17 cellular contexts compared by ENCODE assay signal in genomic region chr9:7284517-7284916, GRCh38.
"Had no signal": no experiment of that assay in that cellular context is flagged by ENCODE, and none has a peak within 500 bp of the region (broad histone marks: within the 10 kb centered on the region; RNA-seq: fewer than 3 reads in every experiment).

No MANE protein-coding gene starts in this region.

- H3K4me1 Mint-ChIP-seq: mesothelial cell of epicardium, natural killer cell, neural crest cell had no signal

- H3K4me3 ChIP-seq: esophagus muscularis mucosa, gastroesophageal sphincter, ovary, right atrium auricular region, sigmoid colon, skin epidermis had no signal

- H3K36me3 ChIP-seq: esophagus muscularis mucosa, gastroesophageal sphincter, ovary, right atrium auricular region, sigmoid colon had no signal

- H3K27ac Mint-ChIP-seq: mesothelial cell of epicardium; natural killer cell; stimulated activated naive B cell treated with anti-CD40 and anti-IgM and Interleukin-4, amounts not matched to agents 10 μg/mL and 1 μg/mL and 100 μg/mL, for 72 hours; type B pancreatic cell had no signal

- H3K4me1 ChIP-seq: esophagus muscularis mucosa, gastroesophageal sphincter, right atrium auricular region, sigmoid colon had no signal

- H3K27me3 ChIP-seq: esophagus muscularis mucosa, gastroesophageal sphincter, ovary, right atrium auricular region, sigmoid colon had no signal

- H3K27ac ChIP-seq: epithelial cell of prostate, esophagus muscularis mucosa, gastroesophageal sphincter, ovary, right atrium auricular region, sigmoid colon, skin epidermis had no signal

- DNase-seq: effector memory CD4-positive, alpha-beta T cell; glutamatergic neuron; natural killer cell; nucleus accumbens; ovary; sigmoid colon; stimulated activated CD4-positive, alpha-beta T cell treated with anti-CD3 and anti-CD28 coated beads, Interleukin-2, amount 100 ng/mL, for 24 hours; stimulated activated CD4-positive, alpha-beta T cell treated with anti-CD3 and anti-CD28 coated beads, Interleukin-4, amount 100 ng/mL, for 4 hours; stimulated activated naive B cell treated with anti-CD40 and anti-IgM and Interleukin-4, amounts not matched to agents 10 μg/mL and 1 μg/mL and 100 μg/mL, for 72 hours had no signal

- H3K36me3 Mint-ChIP-seq: mesothelial cell of epicardium; stimulated activated naive B cell treated with anti-CD40 and anti-IgM and Interleukin-4, amounts not matched to agents 10 μg/mL and 1 μg/mL and 100 μg/mL, for 72 hours; type B pancreatic cell had no signal

- ATAC-seq: gastroesophageal sphincter, natural killer cell had no signal

- H3K4me3 Mint-ChIP-seq: mesothelial cell of epicardium; natural killer cell; neural crest cell; stimulated activated naive B cell treated with anti-CD40 and anti-IgM and Interleukin-4, amounts not matched to agents 10 μg/mL and 1 μg/mL and 100 μg/mL, for 72 hours; type B pancreatic cell had no signal
